Comparison of ENCODE assay signal across 8 cellular contexts in genomic region chr2:158458617-158458920, GRCh38. TPM values are rescaled to one million over a fixed set of nuclear protein-coding genes. Genes with fewer than 3 reads are reported as not detected.
DNase-seq lines count a peak whose midpoint lies in the region; ATAC-seq and TF ChIP-seq lines count a peak whose summit lies in the region.

No MANE protein-coding gene starts in this region.

- peak overlapping the region; percentile 85 to 92 (median 86) for H3K4me3 ChIP-seq in right lobe of liver
- peak overlapping the region; percentile 89 to 95 for H3K4me3 ChIP-seq in tibial artery

- TF ChIP-seq CTCF in right lobe of liver (IDR thresholded peaks at IDR 0.05) (no peak), tibial artery (IDR thresholded peaks at IDR 0.05) (no peak)

- intact Hi-C loops in activated naive CD4-positive, alpha-beta T cell treated with anti-CD3 and anti-CD28 coated beads for 36 hours (cut with micrococcal nuclease): loop anchor here (5.0 to 10.0 kb wide), 7 partner anchors 436 to 1924 kb away; partner anchors contain the start of genes TANC1 and WDSUB1
- intact Hi-C loops in right lobe of liver (cut with DNase I): no loop called here
- intact Hi-C loops in tibial artery (cut with DNase I; ENCODE audit: low total_unique reads): no loop called here

- H3K27ac ChIP-seq in angular gyrus (ENCODE audit: low read depth, low read length) (peak overlapping the region; percentile 93), right lobe of liver (peak overlapping the region; percentile 90 to 94 (median 94)), tibial artery (peak overlapping the region; percentile 92 to 96)

- H3K4me1 ChIP-seq in right lobe of liver: peaks cover 0 to 19% (median 7%) of the 10 kb centered on the region in 4 donors
- H3K4me1 ChIP-seq in tibial artery: peaks cover 0 to 20% (median 7%) of the 10 kb centered on the region in 4 donors

- H3K36me3 Mint-ChIP-seq in activated naive CD4-positive, alpha-beta T cell treated with anti-CD3 and anti-CD28 coated beads for 36 hours (ENCODE audit: low read depth): peaks cover 3% of the 10 kb centered on the region

- ATAC-seq in right lobe of liver: no peak
- no peak for ATAC-seq in HG03460 (IDR thresholded peaks at IDR 0.05; ENCODE audit: unreplicated experiment)
- no peak for ATAC-seq in GM21786 (IDR thresholded peaks at IDR 0.05; ENCODE audit: unreplicated experiment)

- H3K27me3 Mint-ChIP-seq in activated naive CD4-positive, alpha-beta T cell treated with anti-CD3 and anti-CD28 coated beads for 36 hours (ENCODE audit: low read depth): no peaks in the 10 kb centered on the region

- no peak for TF ChIP-seq POLR2A in right lobe of liver (IDR thresholded peaks at IDR 0.05)

- H3K9me3 ChIP-seq in right lobe of liver (no peaks in the 10 kb centered on the region), tibial artery (no peaks in the 10 kb centered on the region)

- H3K4me3 Mint-ChIP-seq in activated naive CD4-positive, alpha-beta T cell treated with anti-CD3 and anti-CD28 coated beads for 36 hours: peak overlapping the region; percentile 95

- CTCF ChIA-PET in activated naive CD4-positive, alpha-beta T cell treated with anti-CD3 and anti-CD28 coated beads for 36 hours (lab: Charles Lee): interaction anchor here (0.6 to 1.6 kb wide), 5 partner anchors 38 to 598 kb away, joined by 3 to 6 read pairs (median 4); no protein-coding TSS in a partner anchor

- no peak overlapping the region for H3K27ac Mint-ChIP-seq in activated naive CD4-positive, alpha-beta T cell treated with anti-CD3 and anti-CD28 coated beads for 36 hours

- 8% methylated on average over 9 of the region's 9 CpGs for WGBS in right lobe of liver (ENCODE audit: insufficient coverage, low coverage, low lambda C conversion rate, missing lambda C conversion rate)

- H3K36me3 ChIP-seq in right lobe of liver (no peaks in the 10 kb centered on the region), tibial artery (no peaks in the 10 kb centered on the region)

- DNase-seq in activated naive CD4-positive, alpha-beta T cell treated with anti-CD3 and anti-CD28 coated beads for 36 hours: no peak
- DNase-seq in activated naive CD4-positive, alpha-beta T cell (lab: John Stamatoyannopoulos, UW): no peak
- DNase-seq in right lobe of liver (no peak), tibial artery (no peak), NCI-H2081 treated with DMSO at 0.1 percent for 48 hours (lab: John Stamatoyannopoulos, UW) (no peak)

- peaks cover 26% of the 10 kb centered on the region for H3K4me1 Mint-ChIP-seq in activated naive CD4-positive, alpha-beta T cell treated with anti-CD3 and anti-CD28 coated beads for 36 hours (ENCODE audit: low read depth)

- H3K27me3 ChIP-seq in right lobe of liver (no peaks in the 10 kb centered on the region), tibial artery (no peaks in the 10 kb centered on the region)

- H3K9me3 Mint-ChIP-seq in activated naive CD4-positive, alpha-beta T cell treated with anti-CD3 and anti-CD28 coated beads for 36 hours: no peaks in the 10 kb centered on the region

RNA-seq across cellular contexts. Expression of gene PKP4, which starts 1.8 kb away (rescaled TPM):
- 10 to 100 TPM; 52.9 to 57.0 TPM for total RNA-seq in activated naive CD4-positive, alpha-beta T cell treated with anti-CD3 and anti-CD28 coated beads for 36 hours
- total RNA-seq in right lobe of liver: 10 to 100 TPM; 27.2 to 41.6 (median 33.2) TPM

RNA-seq across cellular contexts. Expression of gene CCDC148, which starts 2.0 kb away (rescaled TPM):
- total RNA-seq in activated naive CD4-positive, alpha-beta T cell treated with anti-CD3 and anti-CD28 coated beads for 36 hours: not detected
- under 1 TPM in 5 of 6 experiments, not detected in 1; 0.12 to 0.53 (median 0.20) TPM for total RNA-seq in right lobe of liver
